Comparison of ENCODE assay signal across 3 cellular contexts in the genomic region with DNA sequence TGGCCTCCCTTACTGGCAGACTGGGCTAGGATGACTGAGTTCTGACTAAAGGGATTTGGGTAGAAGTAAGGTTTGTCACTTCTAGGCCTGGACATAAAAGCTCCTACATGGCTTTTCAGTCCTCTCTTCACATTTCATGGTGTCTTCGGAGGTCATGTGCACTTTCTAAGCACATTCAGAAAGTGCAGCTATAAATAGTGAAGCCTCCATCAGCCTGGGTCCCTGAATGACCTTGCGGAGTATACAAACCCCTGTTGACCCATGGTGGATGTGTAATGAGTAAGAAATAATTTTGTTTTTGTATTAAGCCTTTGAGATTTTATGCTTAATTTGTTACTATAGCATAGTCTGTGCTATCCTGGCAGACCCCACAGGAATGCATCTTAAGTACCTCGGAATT.
"Had no signal": no experiment of that assay in that cellular context is flagged by ENCODE, and none has a peak within 500 bp of the region (broad histone marks: within the 10 kb centered on the region; RNA-seq: fewer than 3 reads in every experiment).

No MANE protein-coding gene starts in this region.

- ATAC-seq: GM12878 had no signal

- DNase-seq: GDM1, GF-D8 had no signal

- H3K4me3 ChIP-seq: GM12878 had no signal
